ENCODE assay signal across 18 cellular contexts in genomic region chr4:1403591-1404572, GRCh38. TPM values are rescaled to one million over a fixed set of nuclear protein-coding genes. Genes with fewer than 3 reads are reported as not detected.
DNase-seq lines count a peak whose midpoint lies in the region; ATAC-seq and TF ChIP-seq lines count a peak whose summit lies in the region.
"Had no signal": no experiment of that assay in that cellular context is flagged by ENCODE, and none has a peak within 500 bp of the region (broad histone marks: within the 10 kb centered on the region; RNA-seq: fewer than 3 reads in every experiment).

No MANE protein-coding gene starts in this region.

- peak; percentile 50 for DNase-seq in SK-N-SH
- peak; percentile 56 for DNase-seq in GM23338 (ENCODE audit: low spot score)
- peak; percentile 48 for DNase-seq in ecto neural progenitor cell (ENCODE audit: low spot score)
- peak; percentile 77 for DNase-seq in posterior vena cava (ENCODE audit: low spot score)
- DNase-seq in HFFc6 = no peak
- DNase-seq in COR-L47 (lab: John Stamatoyannopoulos, UW) = no peak
- DNase-seq in G401 (ENCODE audit: low spot score) = no peak
- DNase-seq: DMS53, NCI-H446, RPMI8226 had no signal

- H3K9ac ChIP-seq in SK-N-SH = no peak overlapping the region

- ATAC-seq in SK-N-SH treated with all-trans-retinoic acid at 6 μM for 48 hours = no peak
- peak; percentile 1; the same call in 2 of the 3 replicates for ATAC-seq in GM23338

- CTCF ChIA-PET in SK-N-SH (lab: Yijun Ruan, JAX) = interaction anchor here (1.4 kb wide), 1 partner anchor 48 kb away, joined by 3 read pairs; no protein-coding TSS in a partner anchor

- no peaks in the 10 kb centered on the region for H3K9me3 ChIP-seq in SK-N-SH
- H3K9me3 ChIP-seq: ovary had no signal

- no peaks in the 10 kb centered on the region for H3K36me3 ChIP-seq in SK-N-SH (replicated peaks in 1 of 2; ENCODE audit: control insufficient read depth in 1 of 2, insufficient read depth in 2 of 2, low read length in 1 of 2)
- no peaks in the 10 kb centered on the region for H3K36me3 ChIP-seq in GM23338 (ENCODE audit: insufficient read depth)
- H3K36me3 ChIP-seq: ovary had no signal

- H3K27ac Mint-ChIP-seq in GM23338 (no peak overlapping the region), HFFc6 (no peak overlapping the region)

- peaks cover 14% of the 10 kb centered on the region for H3K4me1 Mint-ChIP-seq in GM23338
- H3K4me1 Mint-ChIP-seq in HFFc6 (ENCODE audit: low read depth) = no peaks in the 10 kb centered on the region

- H4K20me1 ChIP-seq in SK-N-SH (ENCODE audit: insufficient read depth) (no peaks in the 10 kb centered on the region), GM23338 (replicated peaks; ENCODE audit: insufficient read depth) (no peaks in the 10 kb centered on the region; the same call in 1 of the 2 replicates)

- H3K4me2 ChIP-seq in SK-N-SH = no peak overlapping the region
- peak overlapping the region; percentile 68 for H3K4me2 ChIP-seq in GM23338

- H2AFZ ChIP-seq in SK-N-SH (ENCODE audit: low read depth) (no peak overlapping the region), GM23338 (no peak overlapping the region)

- no peak for TF ChIP-seq CTCF in SK-N-SH (IDR thresholded peaks at IDR 0.05)
- TF ChIP-seq CTCF in GM23338 (conservative IDR thresholded peaks at IDR 0.05; ENCODE audit: low read depth in 2 of 2) = no peak
- no peak for TF ChIP-seq CTCF in HFFc6 (IDR thresholded peaks at IDR 0.05)

- intact Hi-C loops in posterior vena cava (cut with DNase I) = no loop called here

- no peak overlapping the region for H3K4me3 ChIP-seq in SK-N-SH (ENCODE audit: low read depth in 2 of 2, low read length in 1 of 2)
- H3K4me3 ChIP-seq in GM23338 = peak overlapping the region; percentile 49
- H3K4me3 ChIP-seq: lung, ovary had no signal

- H3K36me3 Mint-ChIP-seq in GM23338 (ENCODE audit: low read depth) = peaks cover 2% of the 10 kb centered on the region; the same call in 1 of the 3 replicates
- H3K36me3 Mint-ChIP-seq in HFFc6 (ENCODE audit: low read depth) = no peaks in the 10 kb centered on the region

- 13% methylated on average over 43 of the region's 107 CpGs for WGBS in SK-N-SH (ENCODE audit: low lambda C conversion rate)

- H3K79me2 ChIP-seq in SK-N-SH (ENCODE audit: insufficient read depth) (no peaks in the 10 kb centered on the region), GM23338 (replicated peaks; ENCODE audit: insufficient read depth) (no peaks in the 10 kb centered on the region)

- POLR2A ChIA-PET in SK-N-SH (lab: Yijun Ruan, JAX) = no interaction called here

- H3K27ac ChIP-seq in SK-N-SH (ENCODE audit: low read depth in 2 of 2, low read length in 1 of 2) = no peak overlapping the region
- no peak overlapping the region for H3K27ac ChIP-seq in GM23338 (ENCODE audit: low read depth)
- H3K27ac ChIP-seq: ovary, VCaP had no signal

- H3K27me3 ChIP-seq in SK-N-SH (ENCODE audit: insufficient read depth) = peaks cover 63% of the 10 kb centered on the region
- peaks cover 85% of the 10 kb centered on the region for H3K27me3 ChIP-seq in GM23338 (ENCODE audit: insufficient read depth)

- no peaks in the 10 kb centered on the region for H3K4me1 ChIP-seq in SK-N-SH (ENCODE audit: control insufficient read depth in 1 of 2, insufficient read depth in 2 of 2, low read depth in 1 of 2, low read length in 1 of 2)
- peaks cover 16% of the 10 kb centered on the region; the same call in 1 of the 2 replicates for H3K4me1 ChIP-seq in GM23338 (ENCODE audit: insufficient read depth)

- no peak for TF ChIP-seq RAD21 in SK-N-SH (IDR thresholded peaks at IDR 0.05; ENCODE audit: low read length)

- H3K9me3 Mint-ChIP-seq in GM23338 (peaks cover 3% of the 10 kb centered on the region; the same call in 2 of the 3 replicates), HFFc6 (peaks cover 7% of the 10 kb centered on the region)

- H3F3A ChIP-seq in SK-N-SH (replicated peaks; ENCODE audit: insufficient read depth) = no peaks in the 10 kb centered on the region
- H3F3A ChIP-seq in GM23338 (replicated peaks; ENCODE audit: low read depth) = 0 out of 2 replicates have a peak, but pooled peaks cover 3% of the 10 kb centered on the region

- H3K9me2 ChIP-seq in SK-N-SH (no peaks in the 10 kb centered on the region), GM23338 (ENCODE audit: insufficient read depth) (no peaks in the 10 kb centered on the region)

- TF ChIP-seq EP300 in SK-N-SH (IDR thresholded peaks at IDR 0.05; ENCODE audit: borderline replicate concordance in 1 of 2, low read depth in 1 of 2, low read length in 1 of 2) = no peak

- in situ Hi-C loops in G401 (cut with HindIII; ENCODE audit: low sequenced_read_pairs) = loop anchor here (25.0 kb wide), 1 partner anchor 233 kb away; no protein-coding TSS in a partner anchor

- H3K4me3 Mint-ChIP-seq in GM23338 (no peak overlapping the region), HFFc6 (no peak overlapping the region)

- H3K27me3 Mint-ChIP-seq in GM23338 (ENCODE audit: insufficient read depth, low read depth, poor library complexity) = peaks cover 81% of the 10 kb centered on the region
- H3K27me3 Mint-ChIP-seq in HFFc6 (ENCODE audit: insufficient read depth) = peaks cover 15% of the 10 kb centered on the region

TF ChIP-seq in SK-N-SH, 30 proteins besides CTCF, POLR2A, EP300 and RAD21:
- no peak for TF ChIP-seq RXRA (IDR thresholded peaks at IDR 0.05; ENCODE audit: borderline replicate concordance, low read depth)
- TF ChIP-seq EZH2phosphoT487 (IDR thresholded peaks at IDR 0.05; ENCODE audit: borderline replicate concordance, low read depth) = peak; percentile 35; the same call in 1 of the 2 replicates
TF ChIP-seq in SK-N-SH: peak in this region for 1.

TF ChIP-seq in SK-N-SH treated with all-trans-retinoic acid at 6 μM for 48 hours, 23 proteins besides CTCF, POLR2A, EP300 and RAD21 (continues in another document):
- no peak for TF ChIP-seq ZFP3 (CRISPR knock-in tag; IDR thresholded peaks at IDR 0.05)
- TF ChIP-seq ZFP30 (CRISPR knock-in tag; IDR thresholded peaks at IDR 0.05) = no peak
- TF ChIP-seq PATZ1 (CRISPR knock-in tag; IDR thresholded peaks at IDR 0.05; ENCODE audit: borderline replicate concordance) = no peak
- no peak for TF ChIP-seq ZC3H10 (CRISPR knock-in tag; IDR thresholded peaks at IDR 0.05)
- TF ChIP-seq ESRRG (CRISPR knock-in tag; IDR thresholded peaks at IDR 0.05) = no peak

TF ChIP-seq in GM23338, 12 proteins besides CTCF, POLR2A, EP300 and RAD21:
- TF ChIP-seq EZH2phosphoT487 (IDR thresholded peaks at IDR 0.05; ENCODE audit: unreplicated experiment) (peak; percentile 98), CREB1 (CRISPR knock-in tag; IDR thresholded peaks at IDR 0.05; ENCODE audit: low read depth) (no peak), EZH2 (IDR thresholded peaks at IDR 0.05; ENCODE audit: low read depth, unreplicated experiment) (peak; percentile 100), ETS1 (IDR thresholded peaks at IDR 0.05) (no peak)

RNA-seq across cellular contexts. Expression of gene NKX1-1, which starts 2.4 kb away (rescaled TPM):
- polyA plus RNA-seq in SK-N-SH (2012; rRNA removed) (not detected in 2 replicates), GM23338 (2016; fragmentation: Nextera tagmentation; extraction: Ambion mirVana) (not detected in 2 replicates)
- polyA plus RNA-seq in SK-N-SH (2012; cell fraction: cytosol; rRNA removed) = not detected in 2 replicates
- not detected in 2 replicates for polyA plus RNA-seq in SK-N-SH (2012; cell fraction: nucleus; rRNA removed)
- not detected in 2 replicates for total RNA-seq in GM23338 (2014; rRNA removed; shearing (Covaris generic))
- not detected for total RNA-seq in posterior vena cava
- total RNA-seq in HFFc6 (2021; fragmentation: NEBNext Ultra II Directional; extraction: Animal tissue kit (Norgen Biotek cat#: 25700)) = not detected
- not detected in 2 replicates for total RNA-seq in G401 (2014; rRNA removed; shearing (Covaris generic))
- total RNA-seq: dermis microvascular lymphatic vessel endothelial cell, frontal cortex, lung, ovary, subcutaneous adipose tissue had no signal
- polyA plus RNA-seq: adipose tissue, lung, ovary had no signal

RNA-seq across cellular contexts. Expression of gene UVSSA, which starts 56.9 kb away (rescaled TPM):
- polyA plus RNA-seq in SK-N-SH (2012; rRNA removed) (14.5 and 14.9 TPM in 2 replicates), GM23338 (2016; fragmentation: Nextera tagmentation; extraction: Ambion mirVana) (5.9 and 6.5 TPM in 2 replicates)
- 5.2 and 6.2 TPM in 2 replicates for polyA plus RNA-seq in SK-N-SH (2012; cell fraction: cytosol; rRNA removed)
- 74.4 and 110 TPM in 2 replicates for polyA plus RNA-seq in SK-N-SH (2012; cell fraction: nucleus; rRNA removed)
- 11.8 and 27.7 TPM in 2 replicates for total RNA-seq in GM23338 (2014; rRNA removed; shearing (Covaris generic))
- total RNA-seq in posterior vena cava = 10 to 100 TPM; 14.3 to 14.7 TPM
- total RNA-seq in HFFc6 (2021; fragmentation: NEBNext Ultra II Directional; extraction: Animal tissue kit (Norgen Biotek cat#: 25700)) = 1 to 10 TPM; 7.7 to 9.0 (median 8.7) TPM
- total RNA-seq in G401 (2014; rRNA removed; shearing (Covaris generic)) = 3.6 and 8.8 TPM in 2 replicates

Comparison
In these comparisons a context has a peak if more than half of its experiments do, and no peak if none do; other contexts are left out.
1. DNase-seq: peak in SK-N-SH (single experiment), GM23338 (single experiment), ecto neural progenitor cell (single experiment) and posterior vena cava (single experiment); none in HFFc6 (single experiment), COR-L47 (single experiment) and G401 (single experiment).